8 cellular contexts compared by ENCODE assay signal in genomic region chr2:144358979-144359541, GRCh38.
DNase-seq lines count a peak whose midpoint lies in the region; ATAC-seq, FAIRE-seq and TF ChIP-seq lines count a peak whose summit lies in the region.

No MANE protein-coding gene starts in this region.

- POLR2A ChIA-PET in K562 (lab: Yijun Ruan, JAX) = interaction anchor here (0.6 to 1.8 kb wide), 4 partner anchors 9 to 17 kb away, joined by 3 to 5 read pairs (median 3); no protein-coding TSS in a partner anchor
- POLR2A ChIA-PET in HEK293T (lab: Yijun Ruan, JAX) = no interaction called here

- DNase-seq in K562 (ENCODE audit: extremely low read depth in 1 of 4, low spot score in 3 of 4) (peak in 2 of 4 experiments; percentile 55 to 77), vagina (ENCODE audit: extremely low spot score in 2 of 2) (no peak), Ammon's horn (ENCODE audit: low spot score) (no peak), HEK293T (ENCODE audit: extremely low spot score) (no peak)
- DNase-seq in stimulated activated CD4-positive, alpha-beta T cell treated with anti-CD3 and anti-CD28 coated beads, Interleukin-2, amount 100 ng/mL, for 48 hours = no peak

- no peak for TF ChIP-seq CTCF in K562 (IDR thresholded peaks at IDR 0.05 in 2 of 3, conservative IDR thresholded peaks at IDR 0.05 in 1 of 3; ENCODE audit: insufficient read depth in 2 of 3, low read depth in 1 of 3, low read length in 3 of 3)
- TF ChIP-seq CTCF in vagina (IDR thresholded peaks at IDR 0.05) = no peak

- no peaks in the 10 kb centered on the region for H3K9me1 ChIP-seq in K562 (ENCODE audit: control insufficient read depth, insufficient read depth, low read length)

- H3K79me2 ChIP-seq in ACC112 (ENCODE audit: control insufficient read depth, insufficient read depth, low read length, unreplicated experiment) (no peaks in the 10 kb centered on the region), K562 (ENCODE audit: control insufficient read depth, insufficient read depth, low read length) (no peaks in the 10 kb centered on the region)

- peak; percentile 80 for FAIRE-seq in K562 (lab: Jason Lieb, UNC)

- peaks cover 49% of the 10 kb centered on the region for H3K4me1 ChIP-seq in ACC112 (ENCODE audit: control insufficient read depth, insufficient read depth, low read length, unreplicated experiment)
- H3K4me1 ChIP-seq in K562 (replicated peaks in 1 of 2; ENCODE audit: control insufficient read depth in 2 of 2, insufficient read depth in 2 of 2, low read length in 2 of 2) = peaks cover 3 to 33% of the 10 kb centered on the region in 2 experiments; a peak in 4 of 5 replicates
- H3K4me1 ChIP-seq in vagina = peaks cover 14% of the 10 kb centered on the region

- in situ Hi-C loops in K562 (cut with MboI) = no loop called here

- H3K27me3 ChIP-seq in ACC112 (ENCODE audit: insufficient read depth, low read length) (no peaks in the 10 kb centered on the region), K562 (ENCODE audit: control insufficient read depth in 2 of 2, insufficient read depth in 2 of 2, low read length in 2 of 2) (no peaks in the 10 kb centered on the region), vagina (no peaks in the 10 kb centered on the region)

- H2AFZ ChIP-seq in ACC112 (ENCODE audit: low read length, unreplicated experiment) = peak overlapping the region; percentile 46
- H2AFZ ChIP-seq in K562 (ENCODE audit: low read depth, low read length) = peak overlapping the region; percentile 82

- intact Hi-C loops in K562 (cut with micrococcal nuclease) = loop anchor here (5.0 kb wide), 2 partner anchors 163 to 223 kb away; partner anchors contain the start of gene ZEB2
- intact Hi-C loops in vagina (cut with DNase I) = no loop called here

- H3K36me3 ChIP-seq in ACC112 (ENCODE audit: insufficient read depth, low read length) = no peaks in the 10 kb centered on the region
- H3K36me3 ChIP-seq in K562 (ENCODE audit: control insufficient read depth, insufficient read depth, low read length) = no peaks in the 10 kb centered on the region
- no peaks in the 10 kb centered on the region for H3K36me3 ChIP-seq in vagina

- TSS peak; percentile 99 for BruUV-seq in K562 (replicated peaks; lab: Mats Ljungman, UMichigan)

- H4K20me1 ChIP-seq in K562 (replicated peaks; ENCODE audit: control insufficient read depth, insufficient read depth, low read length) = no peaks in the 10 kb centered on the region

- TF ChIP-seq RAD21 in K562 (CRISPR knock-in tag; conservative IDR thresholded peaks at IDR 0.05 in 1 of 2, IDR thresholded peaks at IDR 0.05 in 1 of 2) = no peak

- H3K4me3 ChIP-seq in ACC112 (ENCODE audit: low read depth, low read length) = peak overlapping the region; percentile 1; the same call in 1 of the 2 replicates
- H3K4me3 ChIP-seq in K562 = no peak overlapping the region
- H3K4me3 ChIP-seq in vagina = no peak overlapping the region

- peak overlapping the region in 1 of 2 experiments; percentile 49; a peak in 2 of 4 replicates for H3K9ac ChIP-seq in K562 (ENCODE audit: insufficient read depth in 1 of 2, low read depth in 2 of 2, low read length in 2 of 2)

- H3K4me2 ChIP-seq in K562 (ENCODE audit: insufficient read depth, low read length) = peak overlapping the region; percentile 59

- H3K9me3 ChIP-seq in K562 (replicated peaks; ENCODE audit: control insufficient read depth, insufficient read depth, low read depth, low read length) (no peaks in the 10 kb centered on the region), vagina (no peaks in the 10 kb centered on the region)

- ATAC-seq in HG03135 (IDR thresholded peaks at IDR 0.05; ENCODE audit: unreplicated experiment) (peak; percentile 68), K562 (peak; percentile 91)

- TF ChIP-seq POLR2A in GM19193 (IDR thresholded peaks at IDR 0.05; ENCODE audit: extremely low read depth, insufficient read depth, insufficient read length) = peak; percentile 34
- TF ChIP-seq POLR2A in K562 (conservative IDR thresholded peaks at IDR 0.05) = peak; percentile 98
- TF ChIP-seq POLR2A in vagina (IDR thresholded peaks at IDR 0.05) = no peak

- TF ChIP-seq EP300 in K562 (IDR thresholded peaks at IDR 0.05; ENCODE audit: low read length) = peak; percentile 46; the same call in 1 of the 2 replicates

- CTCF ChIA-PET in K562 (lab: Yijun Ruan, JAX; ENCODE audit: low intra/inter-chr PET ratio) (no interaction called here), HEK293T (lab: Yijun Ruan, JAX) (no interaction called here)

- peak overlapping the region; percentile 96 for H3K27ac ChIP-seq in ACC112 (ENCODE audit: low read depth, low read length)
- H3K27ac ChIP-seq in K562 (ENCODE audit: extremely low read depth, low read depth, low read length) = peak overlapping the region; percentile 45
- peak overlapping the region; percentile 61 for H3K27ac ChIP-seq in vagina

- 0% methylated on average over 4 of the region's 4 CpGs for WGBS in K562 (ENCODE audit: insufficient coverage, low coverage, missing lambda C conversion rate)

TF ChIP-seq in K562, 482 proteins besides CTCF, POLR2A, EP300 and RAD21 (continues in another document):
- TF ChIP-seq, protein P1, sequence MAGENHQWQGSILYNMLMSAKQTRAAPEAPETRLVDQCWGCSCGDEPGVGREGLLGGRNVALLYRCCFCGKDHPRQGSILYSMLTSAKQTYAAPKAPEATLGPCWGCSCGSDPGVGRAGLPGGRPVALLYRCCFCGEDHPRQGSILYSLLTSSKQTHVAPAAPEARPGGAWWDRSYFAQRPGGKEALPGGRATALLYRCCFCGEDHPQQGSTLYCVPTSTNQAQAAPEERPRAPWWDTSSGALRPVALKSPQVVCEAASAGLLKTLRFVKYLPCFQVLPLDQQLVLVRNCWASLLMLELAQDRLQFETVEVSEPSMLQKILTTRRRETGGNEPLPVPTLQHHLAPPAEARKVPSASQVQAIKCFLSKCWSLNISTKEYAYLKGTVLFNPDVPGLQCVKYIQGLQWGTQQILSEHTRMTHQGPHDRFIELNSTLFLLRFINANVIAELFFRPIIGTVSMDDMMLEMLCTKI (IDR thresholded peaks at IDR 0.05; ENCODE audit: partially characterized antibody) = no peak
- TF ChIP-seq WHSC1 (IDR thresholded peaks at IDR 0.05; ENCODE audit: low read length) (no peak), NFE2L1 (tag; IDR thresholded peaks at IDR 0.05; ENCODE audit: borderline replicate concordance, low read depth) (peak; percentile 59; the same call in 1 of the 2 replicates), CTBP1 (IDR thresholded peaks at IDR 0.05; ENCODE audit: borderline replicate concordance) (0 out of 2 replicates have a peak, but pooled peaks have one; percentile 55), ELK3 (CRISPR knock-in tag; IDR thresholded peaks at IDR 0.05) (no peak), EZH2 (IDR thresholded peaks at IDR 0.05; ENCODE audit: borderline replicate concordance, low read depth, low read length) (no peak), MAFK (IDR thresholded peaks at IDR 0.05; ENCODE audit: low read length) (peak; percentile 87), ZNF217 (CRISPR knock-in tag; IDR thresholded peaks at IDR 0.05) (no peak), MAZ (CRISPR knock-in tag; conservative IDR thresholded peaks at IDR 0.05 in 1 of 2, IDR thresholded peaks at IDR 0.05 in 1 of 2) (peak; percentile 17 to 46; a peak in 1 of 4 replicates), CHD4 (IDR thresholded peaks at IDR 0.05; ENCODE audit: insufficient read depth, insufficient replicate concordance, low read depth, low read length, poor library complexity, severe bottlenecking) (no peak)

TF ChIP-seq in HEK293T, 16 proteins besides CTCF, POLR2A, EP300 and RAD21:
- TF ChIP-seq NFRKB (IDR thresholded peaks at IDR 0.05) (no peak), FOXM1 (IDR thresholded peaks at IDR 0.05; ENCODE audit: borderline replicate concordance) (no peak), ZNF384 (IDR thresholded peaks at IDR 0.05) (no peak), PKNOX1 (IDR thresholded peaks at IDR 0.05) (no peak), HDGF (IDR thresholded peaks at IDR 0.05; ENCODE audit: borderline replicate concordance) (no peak), BHLHE40 (IDR thresholded peaks at IDR 0.05; ENCODE audit: borderline replicate concordance) (no peak), ARNT (IDR thresholded peaks at IDR 0.05) (no peak), FOXK2 (IDR thresholded peaks at IDR 0.05) (no peak), TARDBP (IDR thresholded peaks at IDR 0.05) (no peak), CTBP1 (IDR thresholded peaks at IDR 0.05; ENCODE audit: borderline replicate concordance) (no peak), FOXA1 (IDR thresholded peaks at IDR 0.05) (no peak), SP1 (IDR thresholded peaks at IDR 0.05) (no peak), SUZ12 (IDR thresholded peaks at IDR 0.05) (no peak), ELF4 (IDR thresholded peaks at IDR 0.05) (no peak)

Comparison
In these comparisons a context has a peak if more than half of its experiments do, and no peak if none do; other contexts are left out.
1. H3K27ac ChIP-seq: peak in every context shown above with its lines; median percentile 96 in ACC112; 61 in vagina; 45 in K562.
2. POLR2A ChIP-seq: peak in GM19193 (single experiment) and K562 (single experiment); none in vagina (0 of 2).